ENCODE assay signal across 16 cellular contexts in the genomic region with DNA sequence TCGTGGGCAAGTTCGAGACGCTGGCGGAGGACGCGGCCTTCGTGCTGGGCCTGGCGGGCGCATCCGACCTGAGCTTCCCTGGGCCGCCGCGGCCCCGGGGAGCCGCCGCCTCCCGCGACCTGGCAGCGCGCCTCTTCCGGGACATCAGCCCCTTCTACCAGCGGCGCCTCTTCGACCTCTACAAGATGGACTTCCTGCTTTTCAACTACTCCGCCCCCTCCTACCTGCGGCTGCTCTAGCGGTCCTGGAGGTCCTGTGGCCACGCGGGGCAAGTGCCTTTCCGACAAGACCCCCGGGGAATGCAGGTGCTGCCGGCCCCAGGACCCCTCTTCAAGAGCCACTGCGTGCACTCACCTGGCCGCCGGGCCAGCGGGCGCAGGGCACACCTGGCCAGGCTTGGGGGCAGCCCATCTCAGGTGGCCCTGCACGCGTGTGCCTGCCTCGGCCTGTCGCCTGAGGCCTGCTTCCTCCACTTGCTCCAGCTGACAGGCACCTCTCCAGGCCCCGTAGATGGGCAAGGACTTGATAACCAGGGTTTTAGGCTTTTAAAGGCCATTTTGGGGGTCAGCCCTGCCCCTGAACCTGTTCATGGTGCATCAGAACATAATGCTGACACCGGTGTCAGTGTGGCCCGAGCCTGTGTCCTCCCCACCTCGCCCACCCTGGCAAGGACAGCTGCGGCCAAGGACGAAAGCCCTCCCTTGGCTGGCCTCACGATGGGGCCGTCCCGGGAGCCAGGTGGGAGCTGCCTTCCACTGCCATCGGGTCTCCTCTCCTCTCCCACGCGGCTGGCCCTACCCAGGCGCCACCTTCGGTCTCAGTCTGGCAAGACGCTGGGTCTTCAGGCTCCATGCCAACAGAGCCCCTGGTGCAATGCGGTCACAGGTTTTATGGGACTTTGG. TPM values are rescaled to one million over a fixed set of nuclear protein-coding genes. Genes with fewer than 3 reads are reported as not detected.
DNase-seq lines count a peak whose midpoint lies in the region; ATAC-seq, FAIRE-seq and TF ChIP-seq lines count a peak whose summit lies in the region.
"Had no signal": no experiment of that assay in that cellular context is flagged by ENCODE, and none has a peak within 500 bp of the region (broad histone marks: within the 10 kb centered on the region; RNA-seq: fewer than 3 reads in every experiment).

No MANE protein-coding gene starts in this region.

- no peak for ATAC-seq in heart left ventricle
- no peak for ATAC-seq in Right ventricle myocardium inferior
- no peak for ATAC-seq in omental fat pad (ENCODE audit: low FRiP score)
- ATAC-seq in aorta (ENCODE audit: low FRiP score): no peak
- ATAC-seq in HG03439 (IDR thresholded peaks at IDR 0.05; ENCODE audit: unreplicated experiment): no peak

- no peak for TF ChIP-seq CTCF in heart left ventricle (IDR thresholded peaks at IDR 0.05)
- no peak for TF ChIP-seq CTCF in endothelial cell of umbilical vein (IDR thresholded peaks at IDR 0.05; ENCODE audit: extremely low read depth in 1 of 2, insufficient read depth in 1 of 2, low read depth in 1 of 2, low read length in 2 of 2)
- TF ChIP-seq CTCF in omental fat pad (IDR thresholded peaks at IDR 0.05): no peak

- 71 to 83% (median 79%) methylated on average over 43 to 57 of the region's 57 CpGs for WGBS in heart left ventricle, 4 donors
- 62 to 73% methylated on average over 56 to 57 of the region's 57 CpGs for WGBS in aorta, 2 donors

- H3K27me3 ChIP-seq in heart left ventricle: peaks cover 4 to 34% (median 15%) of the 10 kb centered on the region in 9 donors
- H3K27me3 ChIP-seq in endothelial cell of umbilical vein (ENCODE audit: control insufficient read depth in 2 of 2, insufficient read depth in 2 of 2, low read length in 2 of 2): no peaks in the 10 kb centered on the region
- no peaks in the 10 kb centered on the region for H3K27me3 ChIP-seq in aorta (ENCODE audit: control insufficient read depth in 1 of 2, insufficient read depth in 2 of 2, low read length in 1 of 2)

- BruUV-seq in endothelial cell of umbilical vein (replicated peaks; lab: Mats Ljungman, UMichigan): no TSS peak

- FAIRE-seq in endothelial cell of umbilical vein (lab: Jason Lieb, UNC): no peak
- FAIRE-seq in RCC 7860 (lab: Jason Lieb, UNC): no peak

- CTCF ChIA-PET in endothelial cell of umbilical vein (lab: Charles Lee): interaction anchor here (1.4 kb wide), 1 partner anchor 16 kb away, joined by 3 read pairs; the partner anchor contains the start of gene C3orf22

- H4K20me1 ChIP-seq in endothelial cell of umbilical vein (replicated peaks; ENCODE audit: control insufficient read depth, extremely low read depth, insufficient read depth, low read length): no peaks in the 10 kb centered on the region

- no peaks in the 10 kb centered on the region for H3K79me2 ChIP-seq in endothelial cell of umbilical vein (ENCODE audit: control insufficient read depth, insufficient read depth, low read length)

- no peak overlapping the region for H3K4me3 ChIP-seq in heart left ventricle
- H3K4me3 ChIP-seq in endothelial cell of umbilical vein (replicated peaks in 1 of 3; ENCODE audit: insufficient read depth in 1 of 3, low read depth in 1 of 3, low read length in 3 of 3): no peak overlapping the region
- H3K4me3 ChIP-seq in aorta (ENCODE audit: low read length in 2 of 2): no peak overlapping the region
- H3K4me3 ChIP-seq: lung had no signal

- H3K36me3 ChIP-seq in heart left ventricle: no peaks in the 10 kb centered on the region
- no peaks in the 10 kb centered on the region for H3K36me3 ChIP-seq in endothelial cell of umbilical vein (ENCODE audit: control insufficient read depth in 2 of 2, extremely low read depth in 1 of 2, insufficient read depth in 2 of 2, low read length in 2 of 2)
- H3K36me3 ChIP-seq in aorta (ENCODE audit: control insufficient read depth in 1 of 2, insufficient read depth in 2 of 2, low read length in 1 of 2): no peaks in the 10 kb centered on the region

- no peak overlapping the region for H3K9ac ChIP-seq in endothelial cell of umbilical vein (replicated peaks; ENCODE audit: extremely low read depth, insufficient read depth, low read length)

- peaks cover 0 to 18% (median 0%) of the 10 kb centered on the region in 12 donors for H3K4me1 ChIP-seq in heart left ventricle
- H3K4me1 ChIP-seq in endothelial cell of umbilical vein (ENCODE audit: control insufficient read depth, extremely low read depth, insufficient read depth, low read length): peaks cover 3% of the 10 kb centered on the region
- H3K4me1 ChIP-seq in aorta (ENCODE audit: control insufficient read depth in 1 of 2, insufficient read depth in 2 of 2, low read length in 2 of 2): no peaks in the 10 kb centered on the region

- H3K9me3 ChIP-seq in heart left ventricle: no peaks in the 10 kb centered on the region
- H3K9me3 ChIP-seq in endothelial cell of umbilical vein (replicated peaks; ENCODE audit: control insufficient read depth, insufficient read depth, low read length): no peaks in the 10 kb centered on the region
- no peaks in the 10 kb centered on the region for H3K9me3 ChIP-seq in aorta (ENCODE audit: control insufficient read depth, low read length)

- no peak overlapping the region for H2AFZ ChIP-seq in endothelial cell of umbilical vein (ENCODE audit: low read depth, low read length)

- DNase-seq in heart left ventricle (peak in 4 of 5 donors; percentile 5 to 63 (median 16)), Right ventricle myocardium inferior (ENCODE audit: missing footprints) (no peak), endothelial cell of umbilical vein (ENCODE audit: low read depth, low spot score) (no peak), omental fat pad (ENCODE audit: low spot score) (peak; percentile 14), aorta (peak; percentile 38 to 64), RCC 7860 (ENCODE audit: low spot score) (no peak), SIG-M5 (lab: John Stamatoyannopoulos, UW) (no peak)
- DNase-seq: AML-193, Karpas-422, NCI-H1417 treated with DMSO at 0.1 percent for 48 hours, NCI-H510A treated with DMSO at 0.1 percent for 48 hours, OCI-M1 had no signal

- dilution Hi-C loops in endothelial cell of umbilical vein (cut with MboI; ENCODE audit: extremely low pct_ligation_motif_present, low sequenced_read_pairs): no loop called here

- H3K9me1 ChIP-seq in endothelial cell of umbilical vein (replicated peaks; ENCODE audit: control insufficient read depth, extremely low read depth, insufficient read depth, low read length): no peaks in the 10 kb centered on the region

- POLR2A ChIA-PET in endothelial cell of umbilical vein (lab: Charles Lee): no interaction called here

- TF ChIP-seq POLR2A in heart left ventricle (IDR thresholded peaks at IDR 0.05): no peak
- no peak for TF ChIP-seq POLR2A in endothelial cell of umbilical vein (IDR thresholded peaks at IDR 0.05; ENCODE audit: low read depth, low read length)

- H3K27ac ChIP-seq in heart left ventricle (no peak overlapping the region), endothelial cell of umbilical vein (ENCODE audit: insufficient read depth, low read depth, low read length) (no peak overlapping the region), aorta (ENCODE audit: low read depth in 1 of 2, low read length in 2 of 2) (no peak overlapping the region)

- intact Hi-C loops in heart left ventricle (cut with DNase I) (no loop called here), Right ventricle myocardium inferior (cut with DNase I) (no loop called here), endothelial cell of umbilical vein (cut with micrococcal nuclease) (no loop called here), aorta (cut with DNase I) (no loop called here)

- H3K4me2 ChIP-seq in endothelial cell of umbilical vein (ENCODE audit: insufficient read depth, low read length): no peak overlapping the region

RNA-seq across cellular contexts. Expression of gene C3orf22, which starts 16.1 kb away (rescaled TPM):
- not detected for total RNA-seq in heart left ventricle
- polyA plus RNA-seq in heart left ventricle: not detected
- not detected for total RNA-seq in Right ventricle myocardium inferior
- total RNA-seq in endothelial cell of umbilical vein: not detected in 2 replicates
- not detected in 2 replicates for polyA plus RNA-seq in endothelial cell of umbilical vein
- not detected in 2 replicates for polyA plus RNA-seq in endothelial cell of umbilical vein (2011; cell fraction: cytosol; rRNA removed)
- polyA plus RNA-seq in endothelial cell of umbilical vein (2011; cell fraction: nucleus; rRNA removed): not detected in 2 replicates
- not detected in 2 replicates for polyA plus RNA-seq in endothelial cell of umbilical vein (2012)
- not detected in 2 replicates for polyA minus RNA-seq in endothelial cell of umbilical vein
- not detected for polyA minus RNA-seq in endothelial cell of umbilical vein (2011; cell fraction: cytosol; rRNA and poly(A)+ RNA removed)
- not detected in 2 replicates for polyA minus RNA-seq in endothelial cell of umbilical vein (2011; cell fraction: nucleus; rRNA and poly(A)+ RNA removed)
- total RNA-seq in omental fat pad: not detected
- not detected for total RNA-seq in aorta
- polyA plus RNA-seq in aorta: not detected
- total RNA-seq: activated T-helper 1 cell treated with anti-CD3 and anti-CD28 coated beads, Interleukin-12 subunit alpha, Interleukin-12 subunit beta, Interleukin-2, Interleukin-4 antibody, amounts not matched to agents 30 ng/mL and 10 ng/mL and 1 ng/mL, durations not matched to agents 14 hours and 24 hours and 36 hours; neural crest cell had no signal
- polyA plus RNA-seq: lung had no signal

RNA-seq across cellular contexts. Expression of gene CHST13, which starts 18.6 kb away (rescaled TPM):
- total RNA-seq in heart left ventricle (1 to 10 TPM in 1 of 9 donors, under 1 TPM in 7, not detected in 1; 0.30 to 2.3 (median 0.48) TPM), Right ventricle myocardium inferior (0.60 TPM), endothelial cell of umbilical vein (not detected in 2 replicates), omental fat pad (1 to 10 TPM in 2 of 4 donors, under 1 TPM in 1, not detected in 1; 0.46 to 2.3 (median 1.7) TPM), aorta (under 1 TPM; 0.33 to 0.55 TPM)
- polyA plus RNA-seq in heart left ventricle (under 1 TPM; 0.07 to 0.15 TPM), endothelial cell of umbilical vein (0.04 TPM in 1 of 2 replicates, not detected in the other), aorta (not detected)
- not detected in 2 replicates for polyA plus RNA-seq in endothelial cell of umbilical vein (2011; cell fraction: cytosol; rRNA removed)
- not detected in 2 replicates for polyA plus RNA-seq in endothelial cell of umbilical vein (2011; cell fraction: nucleus; rRNA removed)
- not detected in 2 replicates for polyA plus RNA-seq in endothelial cell of umbilical vein (2012)
- not detected in 2 replicates for polyA minus RNA-seq in endothelial cell of umbilical vein
- not detected for polyA minus RNA-seq in endothelial cell of umbilical vein (2011; cell fraction: cytosol; rRNA and poly(A)+ RNA removed)
- not detected in 2 replicates for polyA minus RNA-seq in endothelial cell of umbilical vein (2011; cell fraction: nucleus; rRNA and poly(A)+ RNA removed)
- total RNA-seq: activated T-helper 1 cell treated with anti-CD3 and anti-CD28 coated beads, Interleukin-12 subunit alpha, Interleukin-12 subunit beta, Interleukin-2, Interleukin-4 antibody, amounts not matched to agents 30 ng/mL and 10 ng/mL and 1 ng/mL, durations not matched to agents 14 hours and 24 hours and 36 hours had no signal

RNA-seq across cellular contexts. Expression of gene UROC1, which starts 25.0 kb away (rescaled TPM):
- not detected for total RNA-seq in heart left ventricle
- polyA plus RNA-seq in heart left ventricle: not detected
- not detected for total RNA-seq in Right ventricle myocardium inferior
- not detected in 2 replicates for total RNA-seq in endothelial cell of umbilical vein
- not detected in 2 replicates for polyA plus RNA-seq in endothelial cell of umbilical vein
- not detected in 2 replicates for polyA plus RNA-seq in endothelial cell of umbilical vein (2011; cell fraction: cytosol; rRNA removed)
- polyA plus RNA-seq in endothelial cell of umbilical vein (2011; cell fraction: nucleus; rRNA removed): not detected in 2 replicates
- not detected in 2 replicates for polyA plus RNA-seq in endothelial cell of umbilical vein (2012)
- polyA minus RNA-seq in endothelial cell of umbilical vein: not detected in 2 replicates
- not detected for polyA minus RNA-seq in endothelial cell of umbilical vein (2011; cell fraction: cytosol; rRNA and poly(A)+ RNA removed)
- polyA minus RNA-seq in endothelial cell of umbilical vein (2011; cell fraction: nucleus; rRNA and poly(A)+ RNA removed): not detected in 2 replicates
- not detected for total RNA-seq in omental fat pad
- total RNA-seq in aorta: not detected
- polyA plus RNA-seq in aorta: not detected
- total RNA-seq: activated T-helper 1 cell treated with anti-CD3 and anti-CD28 coated beads, Interleukin-12 subunit alpha, Interleukin-12 subunit beta, Interleukin-2, Interleukin-4 antibody, amounts not matched to agents 30 ng/mL and 10 ng/mL and 1 ng/mL, durations not matched to agents 14 hours and 24 hours and 36 hours; neural crest cell had no signal

Comparison
In these comparisons a context has a peak if more than half of its experiments do, and no peak if none do; other contexts are left out.
1. DNase-seq: peak in heart left ventricle (4 of 5), omental fat pad (single experiment) and aorta (2 of 2); none in Right ventricle myocardium inferior (single experiment), endothelial cell of umbilical vein (single experiment), RCC 7860 (single experiment) and SIG-M5 (single experiment).